Comparison of ENCODE assay signal across 26 cellular contexts in the genomic region with DNA sequence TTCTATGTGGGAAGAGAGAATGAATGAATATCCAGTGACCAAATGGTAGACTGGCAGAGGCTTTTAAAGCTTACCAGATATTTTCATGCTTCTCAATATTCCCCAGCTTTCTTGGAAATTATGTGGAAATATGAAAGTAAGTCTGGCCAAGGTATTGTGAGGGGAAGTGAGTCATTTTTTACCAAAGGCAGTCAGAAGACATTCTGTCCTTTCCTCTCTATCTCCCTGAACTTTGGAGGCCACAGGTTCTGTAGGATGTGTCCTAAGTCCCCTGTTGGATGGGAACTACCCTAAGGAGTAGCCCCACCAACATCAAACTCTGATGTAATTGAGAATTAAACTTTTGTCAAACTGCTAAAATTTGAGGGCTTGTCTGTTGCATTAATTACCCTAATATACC.
DNase-seq lines count a peak whose midpoint lies in the region; ATAC-seq and TF ChIP-seq lines count a peak whose summit lies in the region.
"Had no signal": no experiment of that assay in that cellular context is flagged by ENCODE, and none has a peak within 500 bp of the region (broad histone marks: within the 10 kb centered on the region; RNA-seq: fewer than 3 reads in every experiment).

No MANE protein-coding gene starts in this region.

- H3K4me1 ChIP-seq in heart left ventricle (peaks cover 0 to 8% (median 0%) of the 10 kb centered on the region in 12 donors), hepatocyte (ENCODE audit: insufficient read depth) (no peaks in the 10 kb centered on the region)
- H3K4me1 ChIP-seq: ascending aorta, upper lobe of right lung had no signal

- H4K20me1 ChIP-seq in hepatocyte (ENCODE audit: insufficient read depth, poor library complexity, severe bottlenecking), result no peaks in the 10 kb centered on the region

- H3K9me2 ChIP-seq in hepatocyte (replicated peaks; ENCODE audit: insufficient read depth), result no peaks in the 10 kb centered on the region

- no peak for TF ChIP-seq POLR2A in heart left ventricle (IDR thresholded peaks at IDR 0.05)

- H3K36me3 ChIP-seq in heart left ventricle (no peaks in the 10 kb centered on the region), hepatocyte (replicated peaks; ENCODE audit: insufficient read depth, low read depth) (no peaks in the 10 kb centered on the region)
- H3K36me3 ChIP-seq: ascending aorta, upper lobe of right lung had no signal

- H3K4me3 ChIP-seq in heart left ventricle (no peak overlapping the region), cardiac fibroblast (replicated peaks in 1 of 2; ENCODE audit: low read depth in 2 of 2, low read length in 2 of 2) (no peak overlapping the region), hepatocyte (no peak overlapping the region)
- H3K4me3 ChIP-seq: ascending aorta, GM23338, upper lobe of right lung had no signal

- DNase-seq in heart left ventricle, result no peak
- DNase-seq in Right ventricle myocardium superior, result no peak
- peak; percentile 29 to 55 for DNase-seq in cardiac fibroblast (ENCODE audit: low read depth in 2 of 2)
- DNase-seq in hepatocyte (ENCODE audit: low spot score), result no peak
- DNase-seq in HuH-7.5 (ENCODE audit: low spot score), result no peak
- DNase-seq in DMS 273 treated with DMSO at 0.1 percent for 48 hours (lab: John Stamatoyannopoulos, UW), result no peak
- DNase-seq in T-helper 1 cell, result no peak
- DNase-seq: activated CD4-positive, alpha-beta T cell treated with anti-CD3 and anti-CD28 coated beads, Interleukin-2, amount 50 U/mL, for 1 hour; activated effector memory CD4-positive, alpha-beta T cell treated with Interleukin-2 at 50 U/mL for 16 hours; activated naive CD8-positive, alpha-beta T cell treated with anti-CD3 and anti-CD28 coated beads for 36 hours; activated T-cell treated with anti-CD3 and anti-CD28 coated beads, Interleukin-2, amount 50 U/mL, for 1 hour; DMS79; glutamatergic neuron; naive thymus-derived CD4-positive, alpha-beta T cell; NCI-H1092; NCI-H1694 treated with DMSO at 0.1 percent for 48 hours; NCI-H82; RPMI8226; stimulated activated CD4-positive, alpha-beta T cell treated with anti-CD3 and anti-CD28 coated beads, Interleukin-15, amount 100 ng/mL, for 24 hours; stimulated activated CD4-positive, alpha-beta T cell treated with anti-CD3 and anti-CD28 coated beads, Interleukin-4, amount 100 ng/mL, for 4 hours; upper lobe of right lung had no signal

- H3K9me3 ChIP-seq in heart left ventricle (no peaks in the 10 kb centered on the region), hepatocyte (ENCODE audit: low read depth) (no peaks in the 10 kb centered on the region)
- H3K9me3 ChIP-seq: ascending aorta, upper lobe of right lung had no signal

- H3K27ac ChIP-seq in heart left ventricle, result peak overlapping the region in 2 of 12 donors; percentile 24 to 33
- peak overlapping the region; percentile 28 for H3K27ac ChIP-seq in hepatocyte
- H3K27ac ChIP-seq: ascending aorta, upper lobe of right lung had no signal

- TF ChIP-seq CTCF in heart left ventricle (IDR thresholded peaks at IDR 0.05) (no peak), cardiac fibroblast (IDR thresholded peaks at IDR 0.05; ENCODE audit: low read depth, low read length) (no peak), hepatocyte (IDR thresholded peaks at IDR 0.05; ENCODE audit: poor library complexity) (no peak)

- intact Hi-C loops in heart left ventricle (cut with DNase I) (no loop called here), Right ventricle myocardium superior (cut with DNase I) (no loop called here)

- H3K27me3 ChIP-seq in heart left ventricle, result no peaks in the 10 kb centered on the region
- no peaks in the 10 kb centered on the region for H3K27me3 ChIP-seq in hepatocyte
- H3K27me3 ChIP-seq: ascending aorta, upper lobe of right lung had no signal

- ATAC-seq in heart left ventricle (peak in 3 of 4 donors; percentile 28 to 94 (median 89)), Right ventricle myocardium superior (ENCODE audit: poor library complexity) (no peak), GM19467 (IDR thresholded peaks at IDR 0.05; ENCODE audit: unreplicated experiment) (no peak)
- ATAC-seq: GM23338; naive thymus-derived CD4-positive, alpha-beta T cell; sciatic nerve; upper lobe of right lung; WTC11 had no signal

- H3K4me2 ChIP-seq in hepatocyte, result no peak overlapping the region
- H3K4me2 ChIP-seq: GM23338 had no signal

- no peaks in the 10 kb centered on the region for H3K79me2 ChIP-seq in hepatocyte

- H2AFZ ChIP-seq in hepatocyte, result no peak overlapping the region
- H2AFZ ChIP-seq: GM23338 had no signal

Comparison
In these comparisons a context has a peak if more than half of its experiments do, and no peak if none do; other contexts are left out.
1. ATAC-seq: peak in heart left ventricle (3 of 4); none in Right ventricle myocardium superior (single experiment) and GM19467 (single experiment).
2. DNase-seq: peak in cardiac fibroblast (2 of 2); none in heart left ventricle (0 of 5), Right ventricle myocardium superior (single experiment), hepatocyte (single experiment), HuH-7.5 (single experiment), DMS 273 treated with DMSO at 0.1 percent for 48 hours (single experiment) and T-helper 1 cell (0 of 5).